In the genomic region with DNA sequence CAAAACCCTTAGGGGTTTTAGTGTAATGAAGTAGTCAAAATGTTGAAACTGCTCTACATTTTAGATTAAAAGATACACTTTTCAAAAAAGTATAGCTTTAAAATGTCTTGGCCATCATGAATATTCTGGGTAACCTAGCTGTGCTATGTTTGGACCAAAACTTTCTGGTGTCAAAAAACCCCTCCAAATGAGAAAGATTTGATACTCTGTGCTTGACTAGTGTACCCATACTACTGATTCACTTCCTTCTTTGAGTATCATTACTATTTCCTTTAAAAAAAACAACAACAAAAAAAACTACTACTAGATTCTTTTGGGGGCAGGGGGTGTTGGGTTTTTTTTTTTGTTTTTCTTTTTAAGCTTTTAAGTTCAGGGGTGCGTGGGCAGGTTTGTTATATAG, we compare ENCODE assay signal across 1 cellular context.
TF ChIP-seq lines count a peak whose summit lies in the region.

No MANE protein-coding gene starts in this region.

TF ChIP-seq in IMR-90, 13 proteins besides CTCF, POLR2A, EP300 and RAD21:
- no peak for TF ChIP-seq RCOR1 (IDR thresholded peaks at IDR 0.05; ENCODE audit: insufficient replicate concordance, low read length)
- no peak for TF ChIP-seq USF2 (IDR thresholded peaks at IDR 0.05; ENCODE audit: low read depth, low read length)
- TF ChIP-seq CEBPB (IDR thresholded peaks at IDR 0.05; ENCODE audit: low read depth, low read length): no peak
- TF ChIP-seq MAZ (IDR thresholded peaks at IDR 0.05; ENCODE audit: borderline replicate concordance, low read depth, low read length): no peak
- TF ChIP-seq FOS (IDR thresholded peaks at IDR 0.05; ENCODE audit: low read depth, low read length): no peak
- no peak for TF ChIP-seq MAFK (IDR thresholded peaks at IDR 0.05; ENCODE audit: low read depth, low read length)
- no peak for TF ChIP-seq MXI1 (IDR thresholded peaks at IDR 0.05; ENCODE audit: borderline replicate concordance, low read depth, low read length)
- no peak for TF ChIP-seq ELK1 (IDR thresholded peaks at IDR 0.05; ENCODE audit: borderline replicate concordance, low read depth, low read length)
- TF ChIP-seq CHD1 (IDR thresholded peaks at IDR 0.05; ENCODE audit: low read depth, low read length): no peak
- TF ChIP-seq RFX5 (IDR thresholded peaks at IDR 0.05; ENCODE audit: low read depth, low read length): no peak
- TF ChIP-seq NFE2L2 (IDR thresholded peaks at IDR 0.05; ENCODE audit: low read depth, low read length): no peak
- no peak for TF ChIP-seq SMC3 (IDR thresholded peaks at IDR 0.05; ENCODE audit: low read depth, low read length)
- no peak for TF ChIP-seq BHLHE40 (IDR thresholded peaks at IDR 0.05; ENCODE audit: low read depth, low read length)
TF ChIP-seq in IMR-90: peak in this region for 0.
